Comparison of ENCODE assay signal across 9 cellular contexts in the genomic region with DNA sequence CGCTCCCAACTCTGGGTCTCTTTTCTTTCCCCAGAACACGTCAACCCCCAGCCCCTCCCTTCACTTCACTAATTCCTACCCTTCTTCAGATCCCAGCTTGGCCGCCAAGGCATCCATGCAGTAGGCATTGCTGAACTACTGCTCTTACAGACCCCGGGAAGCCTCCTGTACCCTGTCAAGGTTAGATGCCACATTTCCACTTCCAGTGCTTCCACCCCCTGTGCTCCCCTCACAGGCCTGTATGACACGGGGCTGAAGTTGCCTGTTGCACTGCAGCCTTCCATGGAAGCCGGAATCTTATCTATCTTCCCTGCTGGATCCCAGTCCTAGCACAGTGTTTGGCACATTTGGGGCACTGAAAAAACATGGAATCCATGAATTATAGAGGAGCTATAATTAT.
DNase-seq lines count a peak whose midpoint lies in the region; ATAC-seq and TF ChIP-seq lines count a peak whose summit lies in the region.
"Had no signal": no experiment of that assay in that cellular context is flagged by ENCODE, and none has a peak within 500 bp of the region (broad histone marks: within the 10 kb centered on the region; RNA-seq: fewer than 3 reads in every experiment).

No MANE protein-coding gene starts in this region.

- H3K27ac Mint-ChIP-seq in activated CD4-positive, alpha-beta memory T cell treated with anti-CD3 and anti-CD28 coated beads for 36 hours, result no peak overlapping the region

- H3K79me2 ChIP-seq in DND-41 (ENCODE audit: insufficient read depth, low read length), result peaks cover 36% of the 10 kb centered on the region

- H3K4me3 Mint-ChIP-seq in activated CD4-positive, alpha-beta memory T cell treated with anti-CD3 and anti-CD28 coated beads for 36 hours, result peak overlapping the region; percentile 85

- DNase-seq in DND-41 (no peak), COLO829 (ENCODE audit: low spot score) (no peak), foreskin melanocyte (no peak)
- no peak for DNase-seq in activated CD4-positive, alpha-beta memory T cell treated with anti-CD3 and anti-CD28 coated beads for 36 hours
- no peak for DNase-seq in effector memory CD4-positive, alpha-beta T cell
- DNase-seq: lower lobe of right lung had no signal

- H3K4me1 Mint-ChIP-seq in activated CD4-positive, alpha-beta memory T cell treated with anti-CD3 and anti-CD28 coated beads for 36 hours (ENCODE audit: low read depth), result peaks cover 18% of the 10 kb centered on the region

- ATAC-seq in DND-41 (ENCODE audit: insufficient read depth, low read depth), result no peak
- ATAC-seq in HG02885 (IDR thresholded peaks at IDR 0.05; ENCODE audit: poor library complexity, unreplicated experiment), result no peak
- ATAC-seq: lower lobe of right lung had no signal

- H3K27me3 ChIP-seq in BLaER1 (peaks cover 12% of the 10 kb centered on the region), DND-41 (ENCODE audit: insufficient read depth, low read length, poor library complexity) (no peaks in the 10 kb centered on the region), iPS-20b (ENCODE audit: insufficient read depth, low read length) (peaks cover 26% of the 10 kb centered on the region)
- H3K27me3 ChIP-seq in effector memory CD4-positive, alpha-beta T cell (replicated peaks; ENCODE audit: control insufficient read depth, insufficient read depth, low read length, poor library complexity, severe bottlenecking), result no peaks in the 10 kb centered on the region

- H4K20me1 ChIP-seq in BLaER1 (peaks cover 25% of the 10 kb centered on the region), DND-41 (ENCODE audit: insufficient read depth, low read length) (peaks cover 17% of the 10 kb centered on the region)

- peaks cover 11% of the 10 kb centered on the region; the same call in 1 of the 2 replicates for H3K36me3 ChIP-seq in BLaER1
- no peaks in the 10 kb centered on the region; the same call in 1 of the 2 replicates for H3K36me3 ChIP-seq in DND-41 (ENCODE audit: insufficient read depth, low read length)
- H3K36me3 ChIP-seq in iPS-20b (ENCODE audit: insufficient read depth, low read depth, low read length), result no peaks in the 10 kb centered on the region
- no peaks in the 10 kb centered on the region for H3K36me3 ChIP-seq in effector memory CD4-positive, alpha-beta T cell (ENCODE audit: control insufficient read depth, insufficient read depth, low read length)
- H3K36me3 ChIP-seq: lower lobe of right lung had no signal

- no peaks in the 10 kb centered on the region for H3K9me3 ChIP-seq in BLaER1
- no peaks in the 10 kb centered on the region for H3K9me3 ChIP-seq in DND-41 (ENCODE audit: insufficient read depth, low read length, severe bottlenecking)
- no peaks in the 10 kb centered on the region for H3K9me3 ChIP-seq in iPS-20b (ENCODE audit: insufficient read depth, low read depth, low read length)
- no peaks in the 10 kb centered on the region for H3K9me3 ChIP-seq in effector memory CD4-positive, alpha-beta T cell (ENCODE audit: control insufficient read depth, low read length)
- H3K9me3 ChIP-seq: lower lobe of right lung had no signal

- peak overlapping the region; percentile 79 for H3K4me3 ChIP-seq in BLaER1
- H3K4me3 ChIP-seq in DND-41 (ENCODE audit: low read depth in 1 of 2, low read length in 2 of 2), result peak overlapping the region in 1 of 2 experiments; percentile 98; a peak in 2 of 4 replicates
- H3K4me3 ChIP-seq in iPS-20b (ENCODE audit: low read length), result peak overlapping the region; percentile 83
- no peak overlapping the region for H3K4me3 ChIP-seq in effector memory CD4-positive, alpha-beta T cell (ENCODE audit: insufficient read depth, low read depth, low read length, poor library complexity, severe bottlenecking)

- peak overlapping the region; percentile 82 for H3K4me2 ChIP-seq in BLaER1
- H3K4me2 ChIP-seq in DND-41 (ENCODE audit: insufficient read depth, low read length), result peak overlapping the region; percentile 93

- H3K9ac ChIP-seq in BLaER1 (peak overlapping the region; percentile 86), DND-41 (ENCODE audit: low read depth, low read length) (peak overlapping the region; percentile 72), iPS-20b (ENCODE audit: low read depth, low read length) (peak overlapping the region; percentile 93; the same call in 1 of the 2 replicates)

- H3K9me3 Mint-ChIP-seq in activated CD4-positive, alpha-beta memory T cell treated with anti-CD3 and anti-CD28 coated beads for 36 hours, result no peaks in the 10 kb centered on the region

- H3K27ac ChIP-seq in BLaER1 (peak overlapping the region; percentile 88; the same call in 1 of the 2 replicates), DND-41 (ENCODE audit: low read length) (no peak overlapping the region; the same call in 1 of the 2 replicates), iPS-20b (ENCODE audit: low read length) (no peak overlapping the region)
- no peak overlapping the region for H3K27ac ChIP-seq in effector memory CD4-positive, alpha-beta T cell (ENCODE audit: insufficient read depth, low read length, poor library complexity, severe bottlenecking)
- H3K27ac ChIP-seq: lower lobe of right lung had no signal

- H3K4me1 ChIP-seq in BLaER1 (peaks cover 38% of the 10 kb centered on the region), DND-41 (ENCODE audit: insufficient read depth, low read length) (peaks cover 46% of the 10 kb centered on the region), iPS-20b (ENCODE audit: insufficient read depth, low read length) (peaks cover 21% of the 10 kb centered on the region)
- H3K4me1 ChIP-seq in effector memory CD4-positive, alpha-beta T cell (ENCODE audit: control insufficient read depth, insufficient read depth, low read length, poor library complexity, severe bottlenecking), result peaks cover 6% of the 10 kb centered on the region

- peaks cover 18% of the 10 kb centered on the region for H3K27me3 Mint-ChIP-seq in activated CD4-positive, alpha-beta memory T cell treated with anti-CD3 and anti-CD28 coated beads for 36 hours

- TF ChIP-seq CTCF in DND-41 (IDR thresholded peaks at IDR 0.05; ENCODE audit: borderline replicate concordance, extremely low read depth, low read length, poor library complexity, severe bottlenecking), result no peak

- intact Hi-C loops in activated CD4-positive, alpha-beta memory T cell treated with anti-CD3 and anti-CD28 coated beads for 36 hours (cut with micrococcal nuclease), result no loop called here

- no peaks in the 10 kb centered on the region for H3K36me3 Mint-ChIP-seq in activated CD4-positive, alpha-beta memory T cell treated with anti-CD3 and anti-CD28 coated beads for 36 hours

- CTCF ChIA-PET in activated CD4-positive, alpha-beta memory T cell treated with anti-CD3 and anti-CD28 coated beads for 36 hours (lab: Charles Lee), result interaction anchor here (0.8 to 3.3 kb wide), 2 partner anchors 20 to 362 kb away, joined by 5 to 15 read pairs; no protein-coding TSS in a partner anchor

- H2AFZ ChIP-seq in DND-41 (ENCODE audit: low read depth, low read length), result no peak overlapping the region

- POLR2A ChIA-PET in activated CD4-positive, alpha-beta memory T cell treated with anti-CD3 and anti-CD28 coated beads for 36 hours (lab: Charles Lee), result no interaction called here
